ENCODE assay signal across 8 cellular contexts in the genomic region with DNA sequence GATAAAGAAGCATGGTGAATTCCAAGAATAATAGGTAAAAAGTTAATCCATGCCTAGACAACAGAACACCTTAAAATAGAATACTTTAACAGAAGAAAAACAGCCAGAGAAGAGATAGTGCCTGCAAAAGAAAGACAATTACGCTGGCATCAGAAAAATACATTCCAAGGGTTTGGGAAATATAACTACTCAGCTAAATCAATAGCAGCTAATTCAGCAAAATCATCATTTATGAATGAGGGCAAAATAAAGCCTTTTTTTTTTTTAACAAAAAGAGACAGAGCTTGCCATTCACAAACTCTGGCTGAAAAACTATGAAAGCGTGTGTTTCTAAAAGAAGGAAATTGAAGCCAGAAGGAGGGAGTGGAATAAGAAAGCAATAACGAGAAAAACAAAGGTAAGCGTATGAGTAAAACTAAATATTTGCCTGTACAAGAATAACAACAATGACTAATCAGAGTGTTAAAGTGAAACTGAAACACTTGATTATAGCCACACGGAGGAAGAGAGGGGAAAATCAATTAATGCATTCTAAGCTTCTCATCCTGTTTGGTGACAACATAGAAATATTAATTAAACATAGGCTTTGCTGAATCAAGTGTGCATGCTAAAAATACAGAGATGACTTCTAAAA.
DNase-seq lines count a peak whose midpoint lies in the region; ATAC-seq and TF ChIP-seq lines count a peak whose summit lies in the region.

No MANE protein-coding gene starts in this region.

- TF ChIP-seq CTCF in CD14-positive monocyte (IDR thresholded peaks at IDR 0.05) = no peak
- no peak for TF ChIP-seq CTCF in epithelial cell of proximal tubule (conservative IDR thresholded peaks at IDR 0.05; ENCODE audit: low read depth, low read length)
- no peak for TF ChIP-seq CTCF in progenitor cell of endocrine pancreas (IDR thresholded peaks at IDR 0.05; ENCODE audit: unreplicated experiment)

- no peaks in the 10 kb centered on the region for H3K4me1 ChIP-seq in urinary bladder (ENCODE audit: insufficient read depth)

- DNase-seq in CD14-positive monocyte (ENCODE audit: low spot score) (no peak), epithelial cell of proximal tubule (ENCODE audit: low read depth) (no peak), progenitor cell of endocrine pancreas (ENCODE audit: low spot score, unreplicated experiment) (no peak), SK-N-DZ (ENCODE audit: low spot score) (no peak)
- DNase-seq in stimulated activated CD4-positive, alpha-beta T cell treated with anti-CD3 and anti-CD28 coated beads, Interleukin-12 subunit alpha, Interleukin-12 subunit beta, amount 100 ng/mL, for 4 hours = no peak

- peak; percentile 72 for ATAC-seq in GM21367 (IDR thresholded peaks at IDR 0.05; ENCODE audit: unreplicated experiment)

- H3K27me3 Mint-ChIP-seq in CD14-positive monocyte (ENCODE audit: low read depth in 3 of 3) (peaks cover 0 to 2% (median 0%) of the 10 kb centered on the region in 3 donors), IgD-negative memory B cell (no peaks in the 10 kb centered on the region), progenitor cell of endocrine pancreas (no peaks in the 10 kb centered on the region)

- H3K4me1 Mint-ChIP-seq in CD14-positive monocyte = peaks cover 44% of the 10 kb centered on the region
- H3K4me1 Mint-ChIP-seq in IgD-negative memory B cell = peaks cover 30 to 42% (median 35%) of the 10 kb centered on the region in 3 donors
- H3K4me1 Mint-ChIP-seq in progenitor cell of endocrine pancreas (ENCODE audit: low read depth) = peaks cover 4% of the 10 kb centered on the region

- intact Hi-C loops in CD14-positive monocyte (cut with micrococcal nuclease) = no loop called here

- no peak overlapping the region for H3K27ac ChIP-seq in urinary bladder (ENCODE audit: low read depth)

- H3K4me3 ChIP-seq in epithelial cell of proximal tubule (ENCODE audit: low read depth, low read length) (peak overlapping the region; percentile 20), urinary bladder (ENCODE audit: low read depth, low read length) (peak overlapping the region; percentile 14)

- H3K36me3 ChIP-seq in urinary bladder (ENCODE audit: insufficient read depth) = no peaks in the 10 kb centered on the region

- no peaks in the 10 kb centered on the region for H3K9me3 Mint-ChIP-seq in CD14-positive monocyte
- peaks cover 0 to 1% (median 0%) of the 10 kb centered on the region in 3 donors for H3K9me3 Mint-ChIP-seq in IgD-negative memory B cell
- no peaks in the 10 kb centered on the region for H3K9me3 Mint-ChIP-seq in progenitor cell of endocrine pancreas (ENCODE audit: low read depth)

- H3K4me3 Mint-ChIP-seq in CD14-positive monocyte (peak overlapping the region; percentile 60 to 78), IgD-negative memory B cell (peak overlapping the region; percentile 5 to 88 (median 72)), progenitor cell of endocrine pancreas (ENCODE audit: low read depth) (no peak overlapping the region)

- H3K36me3 Mint-ChIP-seq in CD14-positive monocyte (no peaks in the 10 kb centered on the region), IgD-negative memory B cell (no peaks in the 10 kb centered on the region), progenitor cell of endocrine pancreas (ENCODE audit: insufficient read depth) (no peaks in the 10 kb centered on the region)

- 62% methylated on average over 5 of the region's 5 CpGs for WGBS in urinary bladder

- H3K27ac Mint-ChIP-seq in CD14-positive monocyte (peak overlapping the region in 4 of 7 donors; percentile 9 to 70 (median 32)), IgD-negative memory B cell (peak overlapping the region; percentile 25 to 92 (median 91)), progenitor cell of endocrine pancreas (no peak overlapping the region)
